In genomic region chr14:63862163-63862562, GRCh38 we compare ENCODE assay signal across 15 cellular contexts.
"Had no signal": no experiment of that assay in that cellular context is flagged by ENCODE, and none has a peak within 500 bp of the region (broad histone marks: within the 10 kb centered on the region; RNA-seq: fewer than 3 reads in every experiment).

No MANE protein-coding gene starts in this region.

- H3K9me3 Mint-ChIP-seq: activated naive CD8-positive, alpha-beta T cell treated with anti-CD3 and anti-CD28 coated beads, Interleukin-2, amount 10 ng/mL, durations not matched to agents 7 days and 5 days; memory B cell; neural progenitor cell; stimulated activated naive CD8-positive, alpha-beta T cell treated with anti-CD3 and anti-CD28 coated beads, Interleukin-15, Interleukin-2, amounts not matched to agents 100 ng/mL and 50 ng/mL, for 24 hours had no signal

- H3K4me3 Mint-ChIP-seq: activated naive CD8-positive, alpha-beta T cell treated with anti-CD3 and anti-CD28 coated beads, Interleukin-2, amount 10 ng/mL, durations not matched to agents 7 days and 5 days; memory B cell; neural progenitor cell; stimulated activated naive CD8-positive, alpha-beta T cell treated with anti-CD3 and anti-CD28 coated beads, Interleukin-15, Interleukin-2, amounts not matched to agents 100 ng/mL and 50 ng/mL, for 24 hours had no signal

- H3K27me3 Mint-ChIP-seq: activated naive CD8-positive, alpha-beta T cell treated with anti-CD3 and anti-CD28 coated beads, Interleukin-2, amount 10 ng/mL, durations not matched to agents 7 days and 5 days; stimulated activated naive CD8-positive, alpha-beta T cell treated with anti-CD3 and anti-CD28 coated beads, Interleukin-15, Interleukin-2, amounts not matched to agents 100 ng/mL and 50 ng/mL, for 24 hours had no signal

- H3K9me3 ChIP-seq: colonic mucosa, left ventricle myocardium inferior, ovary, testis had no signal

- H3K4me2 ChIP-seq: neural progenitor cell had no signal

- H3K4me1 ChIP-seq: colonic mucosa, neural progenitor cell had no signal

- H2AFZ ChIP-seq: neural progenitor cell had no signal

- H3K9ac ChIP-seq: neural progenitor cell had no signal

- H3K27ac ChIP-seq: colonic mucosa, left ventricle myocardium inferior, neural progenitor cell, ovary, testis, VCaP had no signal

- H3K36me3 ChIP-seq: colonic mucosa, left ventricle myocardium inferior, neural progenitor cell, ovary had no signal

- H3K36me3 Mint-ChIP-seq: memory B cell had no signal

- DNase-seq: activated CD4-positive, alpha-beta T cell treated with anti-CD3 and anti-CD28 coated beads, Interleukin-2, amount 50 U/mL, for 1 hour; activated naive CD8-positive, alpha-beta T cell treated with anti-CD3 and anti-CD28 coated beads, Interleukin-2, amount 10 ng/mL, durations not matched to agents 7 days and 5 days; anterior cingulate cortex; colonic mucosa; effector CD4-positive, alpha-beta T cell; kidney; left ventricle myocardium inferior; ovary; stimulated activated CD4-positive, alpha-beta T cell treated with anti-CD3 and anti-CD28 coated beads, Interleukin-2, amount 100 ng/mL, for 48 hours; T-helper 9 cell; testis had no signal

- H3K27me3 ChIP-seq: colonic mucosa, neural progenitor cell, ovary, testis had no signal

- H3K27ac Mint-ChIP-seq: memory B cell; neural progenitor cell; stimulated activated naive CD8-positive, alpha-beta T cell treated with anti-CD3 and anti-CD28 coated beads, Interleukin-15, Interleukin-2, amounts not matched to agents 100 ng/mL and 50 ng/mL, for 24 hours had no signal

- H3K4me3 ChIP-seq: colonic mucosa, left ventricle myocardium inferior, neural progenitor cell, ovary, testis had no signal
